In the genomic region with DNA sequence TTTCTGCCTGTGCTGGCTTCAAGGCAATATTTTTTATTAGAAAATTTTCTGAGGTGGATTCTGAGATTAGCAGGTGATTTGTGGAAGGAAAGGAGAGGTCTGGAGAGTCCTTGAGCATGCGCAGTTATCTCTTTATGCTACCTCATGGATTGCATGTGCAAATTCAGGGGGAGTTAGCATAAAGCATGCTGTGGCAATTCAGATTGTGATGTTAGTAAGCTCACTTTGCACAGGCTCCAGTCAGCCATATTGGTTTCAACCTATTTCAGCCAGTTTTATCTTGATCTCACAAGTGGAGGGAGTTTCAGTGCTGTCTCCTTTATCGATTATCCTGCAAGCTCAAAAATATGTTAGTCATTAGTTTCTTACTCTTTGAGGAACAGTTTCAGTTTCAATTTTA, we compare ENCODE assay signal across 1 cellular context.
TF ChIP-seq lines count a peak whose summit lies in the region.

No MANE protein-coding gene starts in this region.

TF ChIP-seq in GM12878, 131 proteins besides CTCF, POLR2A, EP300 and RAD21 (continued from another document):
- peak; percentile 31 for TF ChIP-seq CUX1 (IDR thresholded peaks at IDR 0.05; ENCODE audit: insufficient replicate concordance, low read depth, low read length)
